26 cellular contexts compared by ENCODE assay signal in genomic region chr2:130251520-130251864, GRCh38. TPM values are rescaled to one million over a fixed set of nuclear protein-coding genes. Genes with fewer than 3 reads are reported as not detected.
DNase-seq lines count a peak whose midpoint lies in the region; ATAC-seq and TF ChIP-seq lines count a peak whose summit lies in the region.
"Had no signal": no experiment of that assay in that cellular context is flagged by ENCODE, and none has a peak within 500 bp of the region (broad histone marks: within the 10 kb centered on the region; RNA-seq: fewer than 3 reads in every experiment).

No MANE protein-coding gene starts in this region.

- H3K36me3 ChIP-seq in SJCRH30 (no peaks in the 10 kb centered on the region), mesenchymal stem cell (ENCODE audit: control insufficient read depth in 1 of 2, insufficient read depth in 2 of 2, low read depth in 1 of 2, low read length in 2 of 2) (no peaks in the 10 kb centered on the region), hepatocyte (replicated peaks; ENCODE audit: insufficient read depth, low read depth) (no peaks in the 10 kb centered on the region), trophoblast cell (ENCODE audit: control insufficient read depth in 1 of 2, insufficient read depth in 2 of 2, low read length in 2 of 2) (no peaks in the 10 kb centered on the region)
- H3K36me3 ChIP-seq: prostate gland had no signal

- H3K14ac ChIP-seq in mesenchymal stem cell (ENCODE audit: low read length in 2 of 2), result no peak overlapping the region
- H3K14ac ChIP-seq in trophoblast cell (ENCODE audit: low read length), result no peak overlapping the region

- H4K20me1 ChIP-seq in hepatocyte (ENCODE audit: insufficient read depth, poor library complexity, severe bottlenecking), result no peaks in the 10 kb centered on the region

- peak; percentile 25 for DNase-seq in ELF-1 (ENCODE audit: low read depth, low spot score)
- DNase-seq in LHCN-M2 (ENCODE audit: low read depth), result peak; percentile 83
- peak; percentile 78 for DNase-seq in SJCRH30
- no peak for DNase-seq in mesenchymal stem cell
- DNase-seq in hepatocyte (ENCODE audit: low spot score), result no peak
- DNase-seq in trophoblast cell, result no peak
- DNase-seq in kidney tubule cell (ENCODE audit: low spot score), result no peak
- DNase-seq: activated CD4-positive, alpha-beta T cell treated with anti-CD3 and anti-CD28 coated beads for 4 hours; activated CD8-positive, alpha-beta memory T cell treated with anti-CD3 and anti-CD28 coated beads, Interleukin-2, amount 10 ng/mL, durations not matched to agents 7 days and 5 days; activated naive CD8-positive, alpha-beta T cell treated with anti-CD3 and anti-CD28 coated beads, Interleukin-2, amount 10 ng/mL, durations not matched to agents 7 days and 5 days; AML-193; COR-L47; GF-D8; hypothalamus; NCI-H187 treated with DMSO at 0.1 percent for 48 hours; NCI-H510A treated with DMSO at 0.1 percent for 48 hours; OCI-M1 had no signal

- H3K79me1 ChIP-seq in mesenchymal stem cell (replicated peaks; ENCODE audit: low read length, poor library complexity, severe bottlenecking) (no peaks in the 10 kb centered on the region), trophoblast cell (ENCODE audit: low read length) (no peaks in the 10 kb centered on the region)

- no peak for ATAC-seq in HG03439 (IDR thresholded peaks at IDR 0.05; ENCODE audit: unreplicated experiment)
- ATAC-seq: activated CD8-positive, alpha-beta memory T cell treated with anti-CD3 and anti-CD28 coated beads, Interleukin-2, amount 10 ng/mL, durations not matched to agents 7 days and 5 days; activated T-helper 17 cell treated with anti-CD3 and anti-CD28 coated beads, Interleukin-2, amount 50 U/mL, for 72 hours had no signal

- H3K18ac ChIP-seq in mesenchymal stem cell (ENCODE audit: low read depth in 1 of 2, low read length in 2 of 2), result no peak overlapping the region
- no peak overlapping the region for H3K18ac ChIP-seq in trophoblast cell (ENCODE audit: low read length)

- no peak for TF ChIP-seq CTCF in hepatocyte (IDR thresholded peaks at IDR 0.05; ENCODE audit: poor library complexity)

- H3K4me2 ChIP-seq in mesenchymal stem cell (ENCODE audit: low read length, poor library complexity, severe bottlenecking) (no peak overlapping the region), hepatocyte (no peak overlapping the region), trophoblast cell (ENCODE audit: low read length) (no peak overlapping the region)

- no peak overlapping the region for H4K8ac ChIP-seq in mesenchymal stem cell (ENCODE audit: low read length)
- H4K8ac ChIP-seq in trophoblast cell (ENCODE audit: low read depth, low read length), result no peak overlapping the region

- 80% methylated on average over 3 of the region's 4 CpGs for WGBS in mesenchymal stem cell
- 84% methylated on average over 4 of the region's 4 CpGs for WGBS in hepatocyte (ENCODE audit: low lambda C conversion rate, missing lambda C conversion rate)
- no CpG with 5 or more reads among the region's 4 CpGs for WGBS in trophoblast cell (ENCODE audit: extremely low coverage, insufficient coverage, insufficient read length)

- no peaks in the 10 kb centered on the region for H3K9me2 ChIP-seq in hepatocyte (replicated peaks; ENCODE audit: insufficient read depth)

- no peak overlapping the region for H2BK15ac ChIP-seq in mesenchymal stem cell (ENCODE audit: low read depth, poor library complexity, severe bottlenecking)

- H2AFZ ChIP-seq in mesenchymal stem cell (ENCODE audit: low read depth, low read length) (peak overlapping the region; percentile 27), hepatocyte (no peak overlapping the region), trophoblast cell (ENCODE audit: insufficient read depth, low read length, poor library complexity) (no peak overlapping the region)

- H3K9me3 ChIP-seq in SJCRH30 (replicated peaks) (no peaks in the 10 kb centered on the region), mesenchymal stem cell (ENCODE audit: control insufficient read depth, low read length) (no peaks in the 10 kb centered on the region), hepatocyte (ENCODE audit: low read depth) (no peaks in the 10 kb centered on the region), trophoblast cell (ENCODE audit: insufficient read depth, low read depth, low read length) (peaks cover 3% of the 10 kb centered on the region)
- H3K9me3 ChIP-seq: prostate gland had no signal

- H4K12ac ChIP-seq in trophoblast cell (ENCODE audit: low read depth, low read length), result no peak overlapping the region

- H2AK5ac ChIP-seq in mesenchymal stem cell (ENCODE audit: low read length, severe bottlenecking), result no peak overlapping the region
- H2AK5ac ChIP-seq in trophoblast cell (ENCODE audit: low read length), result no peak overlapping the region

- H3K27me3 ChIP-seq in SJCRH30, result no peaks in the 10 kb centered on the region
- H3K27me3 ChIP-seq in mesenchymal stem cell (ENCODE audit: control insufficient read depth in 1 of 2, insufficient read depth in 1 of 2, low read length in 2 of 2), result peaks cover 0 to 56% of the 10 kb centered on the region in 2 experiments
- no peaks in the 10 kb centered on the region for H3K27me3 ChIP-seq in hepatocyte
- no peaks in the 10 kb centered on the region for H3K27me3 ChIP-seq in trophoblast cell (ENCODE audit: insufficient read depth, low read length)

- H2BK120ac ChIP-seq in mesenchymal stem cell (ENCODE audit: low read depth, low read length) (no peak overlapping the region), trophoblast cell (ENCODE audit: insufficient read depth, low read length, poor library complexity) (no peak overlapping the region)

- H3K4me3 ChIP-seq in SJCRH30, result no peak overlapping the region
- no peak overlapping the region for H3K4me3 ChIP-seq in mesenchymal stem cell (ENCODE audit: insufficient read depth in 1 of 2, low read depth in 1 of 2, low read length in 2 of 2)
- H3K4me3 ChIP-seq in hepatocyte, result no peak overlapping the region
- no peak overlapping the region for H3K4me3 ChIP-seq in trophoblast cell (ENCODE audit: low read depth, low read length)
- H3K4me3 ChIP-seq: prostate gland had no signal

- no peak overlapping the region for H4K91ac ChIP-seq in mesenchymal stem cell (ENCODE audit: low read length)
- H4K91ac ChIP-seq in trophoblast cell (ENCODE audit: low read depth, low read length), result no peak overlapping the region

- H3K4me1 ChIP-seq in SJCRH30 (0 out of 2 replicates have a peak, but pooled peaks cover 4% of the 10 kb centered on the region), mesenchymal stem cell (ENCODE audit: control insufficient read depth, insufficient read depth, low read depth, low read length) (no peaks in the 10 kb centered on the region), hepatocyte (ENCODE audit: insufficient read depth) (no peaks in the 10 kb centered on the region), trophoblast cell (ENCODE audit: control insufficient read depth in 1 of 2, insufficient read depth in 2 of 2, low read length in 2 of 2) (no peaks in the 10 kb centered on the region)
- H3K4me1 ChIP-seq: prostate gland had no signal

- H3K27ac ChIP-seq in SJCRH30, result no peak overlapping the region
- no peak overlapping the region for H3K27ac ChIP-seq in mesenchymal stem cell (ENCODE audit: low read length, poor library complexity, severe bottlenecking)
- H3K27ac ChIP-seq in hepatocyte, result no peak overlapping the region
- no peak overlapping the region for H3K27ac ChIP-seq in trophoblast cell (ENCODE audit: low read depth, low read length)
- H3K27ac ChIP-seq: HL-60, prostate gland had no signal

- no peak overlapping the region for H3K4ac ChIP-seq in mesenchymal stem cell (ENCODE audit: low read depth in 1 of 2, low read length in 2 of 2)
- H3K4ac ChIP-seq in trophoblast cell (ENCODE audit: low read depth, low read length), result no peak overlapping the region

- H3K23ac ChIP-seq in mesenchymal stem cell (ENCODE audit: low read length in 2 of 2), result no peak overlapping the region
- no peak overlapping the region for H3K23ac ChIP-seq in trophoblast cell (ENCODE audit: low read length)

- H3K9ac ChIP-seq in mesenchymal stem cell (ENCODE audit: low read length), result no peak overlapping the region
- H3K9ac ChIP-seq in trophoblast cell (ENCODE audit: low read length), result no peak overlapping the region

- H2BK12ac ChIP-seq in mesenchymal stem cell (ENCODE audit: low read length in 2 of 2), result no peak overlapping the region
- no peak overlapping the region for H2BK12ac ChIP-seq in trophoblast cell (ENCODE audit: low read length)

- H2BK5ac ChIP-seq in mesenchymal stem cell (ENCODE audit: low read depth, low read length, poor library complexity, severe bottlenecking) (no peak overlapping the region), trophoblast cell (ENCODE audit: low read depth, low read length, poor library complexity) (no peak overlapping the region)

- H3K79me2 ChIP-seq in hepatocyte, result no peaks in the 10 kb centered on the region
- no peaks in the 10 kb centered on the region for H3K79me2 ChIP-seq in trophoblast cell (ENCODE audit: control insufficient read depth, insufficient read depth, low read length, poor library complexity)

RNA-seq across cellular contexts. Expression of gene TUBA3E, which starts 53.3 kb away (rescaled TPM):
- 0.29 TPM in 1 of 2 replicates, not detected in the other for total RNA-seq in LHCN-M2 (2014; rRNA removed)
- polyA plus RNA-seq in LHCN-M2 (2012), result not detected
- total RNA-seq in SJCRH30 (2014; rRNA removed; shearing (Covaris generic)), result not detected in 2 replicates
- not detected for polyA plus RNA-seq in mesenchymal stem cell (2013, experiment 1 of 2)
- not detected for polyA plus RNA-seq in mesenchymal stem cell (2013, experiment 2 of 2)
- 18.1 and 18.5 TPM in 2 replicates for total RNA-seq in hepatocyte
- 31.8 and 32.0 TPM in 2 replicates for polyA plus RNA-seq in hepatocyte
- not detected in 2 replicates for polyA plus RNA-seq in trophoblast cell (2013)
- total RNA-seq: activated CD8-positive, alpha-beta memory T cell treated with anti-CD3 and anti-CD28 coated beads, Interleukin-2, amount 10 ng/mL, durations not matched to agents 7 days and 5 days; activated naive CD8-positive, alpha-beta T cell treated with anti-CD3 and anti-CD28 coated beads, Interleukin-2, amount 10 ng/mL, durations not matched to agents 7 days and 5 days; activated T-helper 17 cell treated with anti-CD3 and anti-CD28 coated beads, Interleukin-2, amount 50 U/mL, for 72 hours; H1; neural crest cell; subcutaneous adipose tissue; urinary bladder had no signal
- polyA plus RNA-seq: H1, IgD-negative memory B cell, urinary bladder had no signal

Comparison
In these comparisons a context has a peak if more than half of its experiments do, and no peak if none do; other contexts are left out.
1. DNase-seq: peak in ELF-1 (single experiment), LHCN-M2 (single experiment) and SJCRH30 (2 of 2); none in mesenchymal stem cell (single experiment), hepatocyte (single experiment), trophoblast cell (0 of 2) and kidney tubule cell (single experiment).
2. RNA of gene TUBA3E, which starts 53.3 kb away (total RNA-seq): 18.1 to 18.5 TPM in hepatocyte; 0.29 TPM in LHCN-M2 and not detected in SJCRH30; every median in the first group is over 10 times any median in the second.